9 cellular contexts compared by ENCODE assay signal in genomic region chrX:41276661-41277506, GRCh38. TPM values are rescaled to one million over a fixed set of nuclear protein-coding genes. Genes with fewer than 3 reads are reported as not detected.
A peak's percentile ranks its signal among the peaks of the same experiment; 100 is the strongest.
DNase-seq lines count a peak whose midpoint lies in the region; ATAC-seq and TF ChIP-seq lines count a peak whose summit lies in the region.
"Had no signal": no experiment of that assay in that cellular context is flagged by ENCODE, and none has a peak within 500 bp of the region (broad histone marks: within the 10 kb centered on the region; RNA-seq: fewer than 3 reads in every experiment).

No MANE protein-coding gene starts in this region.

- no peak for TF ChIP-seq EP300 in gastroesophageal sphincter (IDR thresholded peaks at IDR 0.05)

- H3K27ac Mint-ChIP-seq in T-helper 17 cell, result peak overlapping the region; percentile 67

- H3K27me3 ChIP-seq in gastroesophageal sphincter (no peaks in the 10 kb centered on the region), skeletal muscle satellite cell (ENCODE audit: control insufficient read depth, insufficient read depth, low read length) (peaks cover 23% of the 10 kb centered on the region)

- H3K4me3 ChIP-seq in gastroesophageal sphincter, result peak overlapping the region; percentile 55 to 57
- H3K4me3 ChIP-seq in skeletal muscle satellite cell (ENCODE audit: low read length), result peak overlapping the region; percentile 73

- H3K4me1 ChIP-seq in gastroesophageal sphincter (peaks cover 0 to 15% (median 9%) of the 10 kb centered on the region in 3 donors), skeletal muscle satellite cell (ENCODE audit: control insufficient read depth, insufficient read depth, low read length) (peaks cover 8% of the 10 kb centered on the region)

- DNase-seq in DMS53 (lab: John Stamatoyannopoulos, UW) (peak; percentile 33), DMS53 treated with DMSO at 0.1 percent for 48 hours (lab: John Stamatoyannopoulos, UW; ENCODE audit: unreplicated experiment) (no peak), T-helper 17 cell (no peak), NCI-H82 (lab: John Stamatoyannopoulos, UW) (no peak), DMS 273 treated with DMSO at 0.1 percent for 48 hours (lab: John Stamatoyannopoulos, UW) (no peak)

- peak overlapping the region; percentile 66 for H3K9ac ChIP-seq in skeletal muscle satellite cell (ENCODE audit: low read depth, low read length)

- no peaks in the 10 kb centered on the region for H3K27me3 Mint-ChIP-seq in T-helper 17 cell

- H3K4me2 ChIP-seq in skeletal muscle satellite cell (ENCODE audit: low read length), result peak overlapping the region; percentile 86

- peak overlapping the region; percentile 86 for H3K4me3 Mint-ChIP-seq in T-helper 17 cell

- H3K9me3 ChIP-seq in T-helper 17 cell (ENCODE audit: control insufficient read depth, low read length, poor library complexity, severe bottlenecking) (no peaks in the 10 kb centered on the region), gastroesophageal sphincter (no peaks in the 10 kb centered on the region), skeletal muscle satellite cell (replicated peaks; ENCODE audit: low read length) (no peaks in the 10 kb centered on the region)

- H3K27ac ChIP-seq in gastroesophageal sphincter, result peak overlapping the region; percentile 64 to 86 (median 78)
- H3K27ac ChIP-seq: 22Rv1 had no signal

- H3K36me3 ChIP-seq in gastroesophageal sphincter, result no peaks in the 10 kb centered on the region
- H3K36me3 ChIP-seq in skeletal muscle satellite cell (ENCODE audit: insufficient read depth, low read length), result no peaks in the 10 kb centered on the region

- no peaks in the 10 kb centered on the region for H3K4me1 Mint-ChIP-seq in T-helper 17 cell

- TF ChIP-seq CTCF in gastroesophageal sphincter (IDR thresholded peaks at IDR 0.05), result no peak

- 13 to 21% methylated on average over 4 to 13 of the region's 19 CpGs for WGBS in gastroesophageal sphincter (ENCODE audit: low coverage in 1 of 2), 2 donors

- ATAC-seq in T-helper 17 cell (peak; percentile 4), gastroesophageal sphincter (peak; percentile 32), GM21390 (IDR thresholded peaks at IDR 0.05; ENCODE audit: unreplicated experiment) (no peak)

- no peaks in the 10 kb centered on the region for H3K36me3 Mint-ChIP-seq in T-helper 17 cell (ENCODE audit: low read depth)

- TF ChIP-seq POLR2A in gastroesophageal sphincter (IDR thresholded peaks at IDR 0.05), result no peak

RNA-seq across cellular contexts. Expression of gene DDX3X, which starts 57.1 kb away (rescaled TPM):
- 100 to 1,000 TPM; 795 to 944 TPM for total RNA-seq in T-helper 17 cell
- 100 to 1,000 TPM; 226 to 385 (median 318) TPM for total RNA-seq in gastroesophageal sphincter
- total RNA-seq in skeletal muscle satellite cell (2012; rRNA removed), result 92.8 and 138 TPM in 2 replicates
